In the genomic region with DNA sequence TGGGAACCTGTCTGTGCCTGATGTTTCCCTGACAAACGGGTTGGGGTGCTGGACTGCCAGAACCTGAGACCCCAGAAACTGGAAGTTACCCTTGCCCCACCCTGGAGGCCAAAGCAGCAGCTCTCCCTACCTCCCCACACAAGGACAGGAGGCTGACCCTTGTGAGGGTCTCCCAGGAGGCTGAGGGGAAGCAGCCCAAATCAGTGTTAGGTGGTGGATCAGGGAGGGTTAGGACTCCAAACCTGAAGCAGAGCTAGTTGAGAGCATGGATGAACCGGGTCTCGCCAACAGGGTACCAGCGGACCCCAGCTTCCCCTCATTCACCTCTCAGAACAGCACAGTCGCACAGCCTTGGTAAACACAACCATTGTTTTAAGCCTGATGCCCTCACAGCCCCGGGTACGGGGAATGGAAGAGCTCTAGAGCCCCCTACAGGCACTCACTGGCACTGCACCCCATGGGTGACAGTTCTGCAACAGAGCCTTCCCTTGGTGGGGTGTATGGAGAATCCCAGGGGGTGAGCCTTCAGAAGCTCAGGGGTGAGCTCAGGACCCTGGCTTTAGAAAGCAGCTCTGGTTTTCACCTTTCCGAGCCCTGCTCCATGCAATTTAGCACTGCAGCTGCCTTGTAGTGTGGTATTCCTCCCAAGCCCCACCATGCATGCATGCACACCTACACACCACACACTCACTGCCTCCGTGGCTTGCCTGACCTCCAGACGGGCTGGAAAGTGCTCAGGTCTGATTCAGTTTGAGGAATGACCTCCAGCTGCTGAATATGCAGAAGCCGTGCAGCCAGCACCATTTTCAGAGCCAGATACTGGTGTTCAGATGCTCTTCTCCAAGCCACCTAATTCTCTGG, we compare ENCODE assay signal across 8 cellular contexts. TPM values are rescaled to one million over a fixed set of nuclear protein-coding genes. Genes with fewer than 3 reads are reported as not detected.
DNase-seq lines count a peak whose midpoint lies in the region; TF ChIP-seq lines count a peak whose summit lies in the region.

No MANE protein-coding gene starts in this region.

- H3K27me3 ChIP-seq in parathyroid adenoma (ENCODE audit: control insufficient read depth, insufficient read depth, low read length), result no peaks in the 10 kb centered on the region

- no peak overlapping the region for H3K27ac Mint-ChIP-seq in type B pancreatic cell

- H2AFZ ChIP-seq in parathyroid adenoma, result no peak overlapping the region

- H3K9ac ChIP-seq in parathyroid adenoma, result no peak overlapping the region

- peaks cover 6% of the 10 kb centered on the region for H3K4me1 Mint-ChIP-seq in type B pancreatic cell (ENCODE audit: unreplicated experiment)

- H3K36me3 Mint-ChIP-seq in type B pancreatic cell, result no peaks in the 10 kb centered on the region

- H3K36me3 ChIP-seq in parathyroid adenoma (ENCODE audit: control insufficient read depth, insufficient read depth, low read length), result no peaks in the 10 kb centered on the region

- DNase-seq in SKM-1 (lab: John Stamatoyannopoulos, UW; ENCODE audit: unreplicated experiment) (peak; percentile 1), SKM-1 treated with dmso at 0.1 percent for 144 hours (lab: John Stamatoyannopoulos, UW; ENCODE audit: unreplicated experiment) (no peak), LHCN-M2 (ENCODE audit: low read depth) (peak; percentile 60), SHP77 (lab: John Stamatoyannopoulos, UW) (peak; percentile 29 to 53), glomerular visceral epithelial cell (ENCODE audit: extremely low spot score) (peak; percentile 63), type B pancreatic cell (ENCODE audit: extremely low spot score, unreplicated experiment) (peak; percentile 83)
- DNase-seq in activated naive CD4-positive, alpha-beta T cell (lab: John Stamatoyannopoulos, UW), result peak; percentile 3 to 39 (median 24)

- no peaks in the 10 kb centered on the region for H3K79me2 ChIP-seq in parathyroid adenoma

- H3K9me3 Mint-ChIP-seq in type B pancreatic cell, result no peaks in the 10 kb centered on the region

- no peak overlapping the region for H3K4me2 ChIP-seq in parathyroid adenoma (ENCODE audit: low read length)

- no peak overlapping the region for H3K4me3 ChIP-seq in parathyroid adenoma (ENCODE audit: low read depth, low read length)

- peaks cover 55% of the 10 kb centered on the region for H3K27me3 Mint-ChIP-seq in type B pancreatic cell

- H3K4me3 Mint-ChIP-seq in type B pancreatic cell, result no peak overlapping the region

- no peak overlapping the region for H3K27ac ChIP-seq in parathyroid adenoma

- H3K9me3 ChIP-seq in parathyroid adenoma (ENCODE audit: control insufficient read depth, low read length), result no peaks in the 10 kb centered on the region

- TF ChIP-seq CTCF in parathyroid adenoma (IDR thresholded peaks at IDR 0.05), result peak; percentile 95
- TF ChIP-seq CTCF in type B pancreatic cell (conservative IDR thresholded peaks at IDR 0.05), result peak; percentile 98

- H3K4me1 ChIP-seq in parathyroid adenoma, result no peaks in the 10 kb centered on the region

RNA-seq across cellular contexts. Expression of gene ESRRB, which starts 11.2 kb away (rescaled TPM):
- not detected in 2 replicates for total RNA-seq in LHCN-M2 (2014; rRNA removed)
- not detected for polyA plus RNA-seq in LHCN-M2 (2012)
- 0.40 and 0.94 TPM in 2 replicates for total RNA-seq in type B pancreatic cell (ENCODE audit: low replicate concordance)
